ENCODE assay signal across 9 cellular contexts in the genomic region with DNA sequence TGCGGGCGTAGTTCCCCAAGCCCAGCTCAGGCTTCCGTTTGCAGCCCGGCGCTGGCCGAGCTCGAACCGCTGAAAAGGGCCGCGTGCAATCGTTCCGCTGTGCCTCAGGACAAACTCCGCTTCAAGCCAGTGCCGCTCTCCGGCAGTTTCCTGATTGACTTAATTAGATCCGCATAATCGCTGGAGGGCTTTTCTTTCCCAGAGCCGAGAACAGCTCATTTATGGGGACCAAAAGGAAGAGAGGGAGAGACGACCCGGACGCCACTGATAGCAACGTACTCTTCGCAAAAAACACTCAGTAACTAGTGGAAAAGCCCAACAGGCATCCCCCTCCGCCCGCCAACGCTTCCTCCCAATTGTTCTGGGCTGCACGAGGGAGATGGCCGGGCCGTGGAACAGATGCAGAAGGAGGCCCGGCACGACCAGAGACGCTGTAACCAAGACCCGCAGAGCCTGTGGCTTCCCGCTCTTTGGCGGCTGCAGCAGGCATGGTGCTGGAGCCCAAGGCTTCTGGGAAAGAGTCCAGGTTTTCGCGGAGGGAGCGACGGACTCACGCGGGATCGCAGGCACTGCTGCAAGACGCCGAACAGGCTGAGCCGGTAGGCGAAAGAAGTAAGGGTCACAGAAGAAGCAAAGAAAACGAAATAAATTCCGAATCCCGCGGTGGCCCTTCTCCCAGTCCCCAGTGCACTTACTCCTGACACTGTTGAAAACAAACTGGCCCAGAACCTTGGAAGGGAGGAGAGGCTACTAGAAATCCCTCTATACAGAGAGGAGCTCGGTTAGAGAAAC. TPM values are rescaled to one million over a fixed set of nuclear protein-coding genes. Genes with fewer than 3 reads are reported as not detected.
DNase-seq lines count a peak whose midpoint lies in the region; ATAC-seq, FAIRE-seq and TF ChIP-seq lines count a peak whose summit lies in the region.
"Had no signal": no experiment of that assay in that cellular context is flagged by ENCODE, and none has a peak within 500 bp of the region (broad histone marks: within the 10 kb centered on the region; RNA-seq: fewer than 3 reads in every experiment).

No MANE protein-coding gene starts in this region.

- dilution Hi-C loops in endothelial cell of umbilical vein (cut with MboI; ENCODE audit: extremely low pct_ligation_motif_present, low sequenced_read_pairs) = no loop called here

- H3K36me3 ChIP-seq in endothelial cell of umbilical vein (ENCODE audit: control insufficient read depth in 2 of 2, extremely low read depth in 1 of 2, insufficient read depth in 2 of 2, low read length in 2 of 2) = no peaks in the 10 kb centered on the region

- peaks cover 55% of the 10 kb centered on the region for H3K4me1 Mint-ChIP-seq in nephron

- H3K4me2 ChIP-seq in endothelial cell of umbilical vein (ENCODE audit: insufficient read depth, low read length) = peak overlapping the region; percentile 39

- H3K27ac ChIP-seq in endothelial cell of umbilical vein (ENCODE audit: insufficient read depth, low read depth, low read length) = no peak overlapping the region
- no peak overlapping the region for H3K27ac ChIP-seq in RWPE1
- H3K27ac ChIP-seq: HL-60 had no signal

- peak; percentile 70 for DNase-seq in AG10803 (ENCODE audit: low read depth)
- DNase-seq in NCI-H82 treated with DMSO at 0.1 percent for 48 hours (lab: John Stamatoyannopoulos, UW; ENCODE audit: unreplicated experiment) = peak; percentile 28
- DNase-seq in endothelial cell of umbilical vein (ENCODE audit: low read depth, low spot score) = peak; percentile 39
- no peak for DNase-seq in RWPE1 (ENCODE audit: low spot score)
- DNase-seq in NCI-H524 (lab: John Stamatoyannopoulos, UW) = no peak
- DNase-seq in NOMO-1 (lab: John Stamatoyannopoulos, UW; ENCODE audit: unreplicated experiment in 2 of 2) = no peak

- no TSS peak for BruUV-seq in endothelial cell of umbilical vein (replicated peaks; lab: Mats Ljungman, UMichigan)

- peaks cover 77% of the 10 kb centered on the region for H3K27me3 Mint-ChIP-seq in nephron (ENCODE audit: low read depth)

- H3K9ac ChIP-seq in endothelial cell of umbilical vein (replicated peaks; ENCODE audit: extremely low read depth, insufficient read depth, low read length) = no peak overlapping the region

- intact Hi-C loops in endothelial cell of umbilical vein (cut with micrococcal nuclease) = no loop called here

- H3K9me1 ChIP-seq in endothelial cell of umbilical vein (replicated peaks; ENCODE audit: control insufficient read depth, extremely low read depth, insufficient read depth, low read length) = no peaks in the 10 kb centered on the region

- H3K4me3 Mint-ChIP-seq in nephron = peak overlapping the region; percentile 94 to 95 (median 94)

- TF ChIP-seq CTCF in AG10803 (conservative IDR thresholded peaks at IDR 0.05; ENCODE audit: low read length) (no peak), endothelial cell of umbilical vein (IDR thresholded peaks at IDR 0.05; ENCODE audit: extremely low read depth in 1 of 2, insufficient read depth in 1 of 2, low read depth in 1 of 2, low read length in 2 of 2) (no peak), nephron (IDR thresholded peaks at IDR 0.05; ENCODE audit: unreplicated experiment in 3 of 3) (no peak), RWPE1 (conservative IDR thresholded peaks at IDR 0.05; ENCODE audit: low read depth) (no peak)

- H3K27me3 ChIP-seq in endothelial cell of umbilical vein (ENCODE audit: control insufficient read depth in 2 of 2, insufficient read depth in 2 of 2, low read length in 2 of 2) = peaks cover 13 to 27% of the 10 kb centered on the region in 2 experiments

- H3K36me3 Mint-ChIP-seq in nephron (ENCODE audit: low read depth) = no peaks in the 10 kb centered on the region

- FAIRE-seq in endothelial cell of umbilical vein (lab: Jason Lieb, UNC) = peak; percentile 86

- no peak for ATAC-seq in GM19452 (IDR thresholded peaks at IDR 0.05; ENCODE audit: unreplicated experiment)

- CTCF ChIA-PET in endothelial cell of umbilical vein (lab: Charles Lee) = interaction anchor here (0.7 to 12.3 kb wide), 14 partner anchors 9 to 563 kb away, joined by 3 to 691 read pairs (median 4); a partner anchor contains a TSS
- CTCF ChIA-PET in RWPE1 (lab: Yijun Ruan, JAX) = interaction anchor here (1.2 to 2.5 kb wide), 3 partner anchors 38 to 293 kb away, joined by 3 to 17 read pairs (median 4); no protein-coding TSS in a partner anchor

- TF ChIP-seq POLR2A in endothelial cell of umbilical vein (IDR thresholded peaks at IDR 0.05; ENCODE audit: low read depth, low read length) = no peak

- H2AFZ ChIP-seq in endothelial cell of umbilical vein (ENCODE audit: low read depth, low read length) = no peak overlapping the region

- H3K4me3 ChIP-seq in AG10803 (ENCODE audit: low read length) (peak overlapping the region; percentile 31), endothelial cell of umbilical vein (replicated peaks in 1 of 3; ENCODE audit: insufficient read depth in 1 of 3, low read depth in 1 of 3, low read length in 3 of 3) (no peak overlapping the region)

- POLR2A ChIA-PET in endothelial cell of umbilical vein (lab: Charles Lee) (no interaction called here), RWPE1 (lab: Yijun Ruan, JAX; ENCODE audit: low non-redundant PET) (no interaction called here)

- no peaks in the 10 kb centered on the region for H3K79me2 ChIP-seq in endothelial cell of umbilical vein (ENCODE audit: control insufficient read depth, insufficient read depth, low read length)

- H4K20me1 ChIP-seq in endothelial cell of umbilical vein (replicated peaks; ENCODE audit: control insufficient read depth, extremely low read depth, insufficient read depth, low read length) = no peaks in the 10 kb centered on the region

- H3K27ac Mint-ChIP-seq in nephron = peak overlapping the region in 2 of 3 experiments; percentile 40 to 47

- H3K9me3 Mint-ChIP-seq in nephron = no peaks in the 10 kb centered on the region

- H3K9me3 ChIP-seq in endothelial cell of umbilical vein (replicated peaks; ENCODE audit: control insufficient read depth, insufficient read depth, low read length) = no peaks in the 10 kb centered on the region

- peaks cover 24% of the 10 kb centered on the region for H3K4me1 ChIP-seq in endothelial cell of umbilical vein (ENCODE audit: control insufficient read depth, extremely low read depth, insufficient read depth, low read length)

TF ChIP-seq in endothelial cell of umbilical vein, 7 proteins besides CTCF, POLR2A, EP300 and RAD21:
- TF ChIP-seq POLR2AphosphoS5 (IDR thresholded peaks at IDR 0.05; ENCODE audit: insufficient read depth, low read depth, low read length) = no peak
- TF ChIP-seq EZH2 (IDR thresholded peaks at IDR 0.05; ENCODE audit: borderline replicate concordance, low read depth, low read length, severe bottlenecking) = no peak
- TF ChIP-seq JUN (IDR thresholded peaks at IDR 0.05; ENCODE audit: borderline replicate concordance, insufficient read depth, insufficient read length, low read depth) = no peak
- TF ChIP-seq MYC (IDR thresholded peaks at IDR 0.05; ENCODE audit: low read depth, low read length) = no peak
- TF ChIP-seq FOS (IDR thresholded peaks at IDR 0.05; ENCODE audit: borderline replicate concordance, insufficient read depth, low read length) = no peak
- TF ChIP-seq GATA2 (IDR thresholded peaks at IDR 0.05; ENCODE audit: insufficient read depth, insufficient read length, low read depth, low read length) = no peak

RNA-seq across cellular contexts. Expression of a gene that starts 3.6 kb away (rescaled TPM):
- total RNA-seq in endothelial cell of umbilical vein = 0.07 and 0.09 TPM in 2 replicates
- 0.01 and 0.03 TPM in 2 replicates for polyA plus RNA-seq in endothelial cell of umbilical vein
- 0.01 TPM in 1 of 2 replicates, not detected in the other for polyA plus RNA-seq in endothelial cell of umbilical vein (2011; cell fraction: cytosol; rRNA removed)
- not detected in 2 replicates for polyA plus RNA-seq in endothelial cell of umbilical vein (2011; cell fraction: nucleus; rRNA removed)
- polyA plus RNA-seq in endothelial cell of umbilical vein (2012) = 0.04 and 0.16 TPM in 2 replicates
- 0.06 TPM in 1 of 2 replicates, not detected in the other for polyA minus RNA-seq in endothelial cell of umbilical vein
- polyA minus RNA-seq in endothelial cell of umbilical vein (2011; cell fraction: cytosol; rRNA and poly(A)+ RNA removed) = 0.51 TPM
- polyA minus RNA-seq in endothelial cell of umbilical vein (2011; cell fraction: nucleus; rRNA and poly(A)+ RNA removed) = 0.10 TPM in 2 replicates

RNA-seq across cellular contexts. Expression of a gene that starts 18.2 kb away (rescaled TPM):
- not detected in 2 replicates for total RNA-seq in endothelial cell of umbilical vein
- 0.06 TPM in 1 of 2 replicates, not detected in the other for polyA plus RNA-seq in endothelial cell of umbilical vein
- polyA plus RNA-seq in endothelial cell of umbilical vein (2011; cell fraction: cytosol; rRNA removed) = not detected in 2 replicates
- polyA plus RNA-seq in endothelial cell of umbilical vein (2011; cell fraction: nucleus; rRNA removed) = not detected in 2 replicates
- not detected in 2 replicates for polyA plus RNA-seq in endothelial cell of umbilical vein (2012)
- polyA minus RNA-seq in endothelial cell of umbilical vein = not detected in 2 replicates
- polyA minus RNA-seq in endothelial cell of umbilical vein (2011; cell fraction: cytosol; rRNA and poly(A)+ RNA removed) = not detected
- not detected in 2 replicates for polyA minus RNA-seq in endothelial cell of umbilical vein (2011; cell fraction: nucleus; rRNA and poly(A)+ RNA removed)

Comparison
In these comparisons a context has a peak if more than half of its experiments do, and no peak if none do; other contexts are left out.
1. DNase-seq: peak in AG10803 (single experiment), NCI-H82 treated with DMSO at 0.1 percent for 48 hours (single experiment) and endothelial cell of umbilical vein (single experiment); none in RWPE1 (single experiment), NCI-H524 (0 of 2) and NOMO-1 (0 of 2).